In genomic region chr17:57211543-57211942, GRCh38 we compare ENCODE assay signal across 14 cellular contexts. TPM values are rescaled to one million over a fixed set of nuclear protein-coding genes. Genes with fewer than 3 reads are reported as not detected.
DNase-seq lines count a peak whose midpoint lies in the region; ATAC-seq and TF ChIP-seq lines count a peak whose summit lies in the region.
"Had no signal": no experiment of that assay in that cellular context is flagged by ENCODE, and none has a peak within 500 bp of the region (broad histone marks: within the 10 kb centered on the region; RNA-seq: fewer than 3 reads in every experiment).

No MANE protein-coding gene starts in this region.

- H3K9ac ChIP-seq in H9 (ENCODE audit: extremely low read depth, insufficient read length, low read length), result no peak overlapping the region

- H2BK20ac ChIP-seq in H9 (ENCODE audit: low read depth, low read length, poor library complexity, severe bottlenecking), result no peak overlapping the region

- ATAC-seq in activated naive CD4-positive, alpha-beta T cell treated with anti-CD3 and anti-CD28 coated beads, Interleukin-2, amount 50 U/mL, for 72 hours, result no peak
- ATAC-seq in HG02623 (IDR thresholded peaks at IDR 0.05; ENCODE audit: unreplicated experiment), result no peak
- ATAC-seq: CD8-positive, alpha-beta T cell had no signal

- no peak for TF ChIP-seq CTCF in H9 (conservative IDR thresholded peaks at IDR 0.05)

- no peaks in the 10 kb centered on the region for H3K4me1 ChIP-seq in H9 (ENCODE audit: insufficient read depth, low read length)

- H3K14ac ChIP-seq in H9 (ENCODE audit: insufficient read depth, low read length), result no peak overlapping the region

- H2BK15ac ChIP-seq in H9 (ENCODE audit: low read depth, low read length), result no peak overlapping the region

- H3K56ac ChIP-seq in H9 (ENCODE audit: insufficient read length, low read depth, low read length), result no peak overlapping the region

- H3K18ac ChIP-seq in H9 (ENCODE audit: insufficient read length, low read depth, low read length), result no peak overlapping the region

- peaks cover 0 to 9% of the 10 kb centered on the region in 2 experiments; a peak in 2 of 4 replicates for H3K4me1 Mint-ChIP-seq in H9
- H3K4me1 Mint-ChIP-seq: activated naive CD8-positive, alpha-beta T cell treated with anti-CD3 and anti-CD28 coated beads, Interleukin-2, amount 10 ng/mL, durations not matched to agents 7 days and 5 days had no signal

- no peaks in the 10 kb centered on the region for H3K27me3 ChIP-seq in H9 (ENCODE audit: insufficient read depth, low read length)
- H3K27me3 ChIP-seq: esophagus squamous epithelium had no signal

- H3K27ac Mint-ChIP-seq in activated naive CD4-positive, alpha-beta T cell treated with anti-CD3 and anti-CD28 coated beads, Interleukin-2, amount 50 U/mL, for 72 hours, result no peak overlapping the region
- no peak overlapping the region for H3K27ac Mint-ChIP-seq in H9
- H3K27ac Mint-ChIP-seq: activated naive CD8-positive, alpha-beta T cell treated with anti-CD3 and anti-CD28 coated beads, Interleukin-2, amount 10 ng/mL, durations not matched to agents 7 days and 5 days; CD8-positive, alpha-beta T cell had no signal

- H3K4me2 ChIP-seq in H9 (ENCODE audit: insufficient read depth, insufficient read length, low read length), result no peak overlapping the region

- no peak overlapping the region for H2BK120ac ChIP-seq in H9 (ENCODE audit: low read depth, low read length, poor library complexity, severe bottlenecking)

- no peak overlapping the region for H4K91ac ChIP-seq in H9 (ENCODE audit: insufficient read length, low read depth, low read length)

- DNase-seq in ELR (ENCODE audit: low read depth) (peak; percentile 86), LHCN-M2 (ENCODE audit: low read depth) (peak; percentile 78), amniotic epithelial cell (ENCODE audit: low read depth) (peak; percentile 44), kidney tubule cell (ENCODE audit: low spot score) (peak; percentile 88), H9 (no peak), NCI-H2081 treated with DMSO at 0.1 percent for 48 hours (lab: John Stamatoyannopoulos, UW) (no peak)
- no peak for DNase-seq in activated naive CD4-positive, alpha-beta T cell treated with anti-CD3 and anti-CD28 coated beads, Interleukin-2, amount 50 U/mL, for 72 hours (ENCODE audit: low spot score in 2 of 2)
- DNase-seq: activated CD4-positive, CD25-positive, alpha-beta regulatory T cell; activated CD8-positive, alpha-beta memory T cell treated with anti-CD3 and anti-CD28 coated beads, Interleukin-2, amount 50 U/mL, for 48 hours; activated naive CD8-positive, alpha-beta T cell treated with anti-CD3 and anti-CD28 coated beads, Interleukin-2, amount 10 ng/mL, durations not matched to agents 7 days and 5 days; CD8-positive, alpha-beta T cell; esophagus squamous epithelium; NCI-H748 treated with DMSO at 0.1 percent for 48 hours had no signal

- no peak overlapping the region for H4K8ac ChIP-seq in H9 (replicated peaks; ENCODE audit: insufficient read length, low read depth, low read length)

- peaks cover 0 to 10% of the 10 kb centered on the region in 2 donors for H3K9me3 Mint-ChIP-seq in activated naive CD4-positive, alpha-beta T cell treated with anti-CD3 and anti-CD28 coated beads, Interleukin-2, amount 50 U/mL, for 72 hours
- peaks cover 15 to 17% of the 10 kb centered on the region in 2 experiments for H3K9me3 Mint-ChIP-seq in H9

- H3K27me3 Mint-ChIP-seq in H9 (ENCODE audit: low read depth), result 0 out of 2 replicates have a peak, but pooled peaks cover 1% of the 10 kb centered on the region

- no peaks in the 10 kb centered on the region for H3K79me1 ChIP-seq in H9 (ENCODE audit: insufficient read depth, low read depth, low read length, poor library complexity, severe bottlenecking)

- H3T11ph ChIP-seq in H9 (ENCODE audit: low read length), result no peak overlapping the region

- H4K5ac ChIP-seq in H9 (ENCODE audit: insufficient read length, low read depth, low read length), result no peak overlapping the region

- WGBS in H9 (ENCODE audit: extremely low coverage, insufficient read length, low lambda C conversion rate), result no CpG with 5 or more reads among the region's 4 CpGs

- no peak overlapping the region for H2AK5ac ChIP-seq in H9 (ENCODE audit: insufficient read length, low read length)

- no peaks in the 10 kb centered on the region for H3K9me3 ChIP-seq in H9 (ENCODE audit: control insufficient read depth, low read depth, low read length)

- no peak overlapping the region for H3K27ac ChIP-seq in H9 (ENCODE audit: insufficient read length, low read depth, low read length)
- H3K27ac ChIP-seq: esophagus squamous epithelium had no signal

- H2BK5ac ChIP-seq in H9 (ENCODE audit: insufficient read length, low read length), result no peak overlapping the region

- peaks cover 0 to 7% of the 10 kb centered on the region in 2 donors for H3K36me3 Mint-ChIP-seq in activated naive CD4-positive, alpha-beta T cell treated with anti-CD3 and anti-CD28 coated beads, Interleukin-2, amount 50 U/mL, for 72 hours
- H3K36me3 Mint-ChIP-seq in H9 (ENCODE audit: insufficient read depth in 1 of 3, low read depth in 3 of 3), result peaks cover 0 to 13% (median 2%) of the 10 kb centered on the region in 3 experiments; a peak in 3 of 7 replicates
- H3K36me3 Mint-ChIP-seq: activated naive CD8-positive, alpha-beta T cell treated with anti-CD3 and anti-CD28 coated beads, Interleukin-2, amount 10 ng/mL, durations not matched to agents 7 days and 5 days; CD8-positive, alpha-beta T cell had no signal

- no peaks in the 10 kb centered on the region for H3K23me2 ChIP-seq in H9 (ENCODE audit: insufficient read length, low read depth, low read length, poor library complexity, severe bottlenecking)

- no peak overlapping the region for H3K23ac ChIP-seq in H9 (ENCODE audit: insufficient read length, low read depth, low read length)

- H3K4ac ChIP-seq in H9 (ENCODE audit: low read depth, low read length), result no peak overlapping the region

- no peak overlapping the region for H2BK12ac ChIP-seq in H9 (ENCODE audit: insufficient read length, low read depth, low read length)

- H3K4me3 Mint-ChIP-seq in H9, result no peak overlapping the region
- H3K4me3 Mint-ChIP-seq: activated naive CD8-positive, alpha-beta T cell treated with anti-CD3 and anti-CD28 coated beads, Interleukin-2, amount 10 ng/mL, durations not matched to agents 7 days and 5 days; CD8-positive, alpha-beta T cell had no signal

- no peaks in the 10 kb centered on the region for H4K20me1 ChIP-seq in H9 (ENCODE audit: control insufficient read depth, insufficient read depth, insufficient read length)

- H2AFZ ChIP-seq in H9 (ENCODE audit: low read length), result no peak overlapping the region

- no peaks in the 10 kb centered on the region for H3K79me2 ChIP-seq in H9 (ENCODE audit: insufficient read depth, low read length)

RNA-seq across cellular contexts. Expression of gene MSI2, which starts 44.8 kb away (rescaled TPM):
- total RNA-seq in LHCN-M2 (2014; rRNA removed) (120 and 126 TPM in 2 replicates), H9 (2021) (82.6 and 98.5 TPM in 2 replicates)
- 39.5 TPM for polyA plus RNA-seq in LHCN-M2 (2012)
- total RNA-seq in activated naive CD4-positive, alpha-beta T cell treated with anti-CD3 and anti-CD28 coated beads, Interleukin-2, amount 50 U/mL, for 72 hours, result 10 to 100 TPM; 54.1 to 74.8 TPM

Comparison
In these comparisons a context has a peak if more than half of its experiments do, and no peak if none do; other contexts are left out.
1. DNase-seq: peak in ELR (single experiment), LHCN-M2 (single experiment), amniotic epithelial cell (single experiment) and kidney tubule cell (single experiment); none in activated naive CD4-positive, alpha-beta T cell treated with anti-CD3 and anti-CD28 coated beads, Interleukin-2, amount 50 U/mL, for 72 hours (0 of 2), H9 (single experiment) and NCI-H2081 treated with DMSO at 0.1 percent for 48 hours (single experiment).